In genomic region chr3:60269377-60269776, GRCh38 we compare ENCODE assay signal across 26 cellular contexts.
"Had no signal": no experiment of that assay in that cellular context is flagged by ENCODE, and none has a peak within 500 bp of the region (broad histone marks: within the 10 kb centered on the region; RNA-seq: fewer than 3 reads in every experiment).

No MANE protein-coding gene starts in this region.

- ATAC-seq: left ventricle myocardium superior, WTC11 had no signal

- H3K27ac Mint-ChIP-seq: activated CD4-positive, alpha-beta memory T cell treated with anti-CD3 and anti-CD28 coated beads, Interleukin-2, amount 10 ng/mL, durations not matched to agents 7 days and 5 days; activated CD4-positive, alpha-beta T cell treated with anti-CD3 and anti-CD28 coated beads, Interleukin-2, amount 10 ng/mL, durations not matched to agents 7 days and 5 days; activated naive CD4-positive, alpha-beta T cell treated with anti-CD3 and anti-CD28 coated beads, Interleukin-2, amount 10 ng/mL, durations not matched to agents 7 days and 5 days; activated naive CD8-positive, alpha-beta T cell treated with anti-CD3 and anti-CD28 coated beads, Interleukin-2, amount 10 ng/mL, durations not matched to agents 7 days and 5 days; activated T-cell treated with anti-CD3 and anti-CD28 coated beads, Interleukin-2, amount 50 U/mL, for 24 hours; nephron progenitor cell; T-helper 1 cell treated with Interleukin-12 subunit alpha and Interleukin-12 subunit beta and Interleukin-4 antibody, amounts not matched to agents 30 μg/mL and 1 μg/mL, for 36 hours; WTC11 had no signal

- H3K27me3 Mint-ChIP-seq: activated CD4-positive, alpha-beta memory T cell treated with anti-CD3 and anti-CD28 coated beads, Interleukin-2, amount 10 ng/mL, durations not matched to agents 7 days and 5 days; activated CD4-positive, alpha-beta T cell treated with anti-CD3 and anti-CD28 coated beads, Interleukin-2, amount 10 ng/mL, durations not matched to agents 7 days and 5 days; activated naive CD4-positive, alpha-beta T cell treated with anti-CD3 and anti-CD28 coated beads, Interleukin-2, amount 10 ng/mL, durations not matched to agents 7 days and 5 days; activated naive CD8-positive, alpha-beta T cell treated with anti-CD3 and anti-CD28 coated beads, Interleukin-2, amount 10 ng/mL, durations not matched to agents 7 days and 5 days; activated T-cell treated with anti-CD3 and anti-CD28 coated beads, Interleukin-2, amount 50 U/mL, for 24 hours; central memory CD8-positive, alpha-beta T cell; naive B cell had no signal

- H3K9me3 ChIP-seq: esophagus muscularis mucosa, neutrophil, right atrium auricular region, spleen, tibial nerve had no signal

- DNase-seq: activated CD4-positive, alpha-beta memory T cell treated with anti-CD3 and anti-CD28 coated beads, Interleukin-2, amount 10 ng/mL, durations not matched to agents 7 days and 5 days; activated CD4-positive, alpha-beta T cell treated with anti-CD3 and anti-CD28 coated beads for 1 hour; activated CD4-positive, alpha-beta T cell treated with anti-CD3 and anti-CD28 coated beads, Interleukin-2, amount 10 ng/mL, durations not matched to agents 7 days and 5 days; activated CD8-positive, alpha-beta memory T cell treated with anti-CD3 and anti-CD28 coated beads, Interleukin-2, amount 50 U/mL, for 48 hours; activated gamma-delta T cell; activated naive CD4-positive, alpha-beta T cell treated with anti-CD3 and anti-CD28 coated beads, Interleukin-2, amount 10 ng/mL, durations not matched to agents 7 days and 5 days; activated naive CD8-positive, alpha-beta T cell treated with anti-CD3 and anti-CD28 coated beads, Interleukin-2, amount 10 ng/mL, durations not matched to agents 7 days and 5 days; activated T-cell treated with anti-CD3 and anti-CD28 coated beads, Interleukin-2, amount 50 U/mL, for 24 hours; amniotic stem cell; dermis blood vessel endothelial cell; effector CD4-positive, alpha-beta T cell; islet precursor cell; left ventricle myocardium superior; naive B cell; nephron progenitor cell; spleen; stimulated activated naive CD4-positive, alpha-beta T cell treated with Interleukin-2 at 50 U/mL for 16 hours; T1000 had no signal

- H3K36me3 ChIP-seq: esophagus muscularis mucosa, neutrophil, right atrium auricular region, spleen, tibial nerve had no signal

- H3K36me3 Mint-ChIP-seq: activated naive CD8-positive, alpha-beta T cell treated with anti-CD3 and anti-CD28 coated beads, Interleukin-2, amount 10 ng/mL, durations not matched to agents 7 days and 5 days; naive B cell had no signal

- H3K4me3 ChIP-seq: esophagus muscularis mucosa, right atrium auricular region, spleen, tibial nerve had no signal

- H3K27me3 ChIP-seq: esophagus muscularis mucosa, neutrophil, right atrium auricular region, spleen, tibial nerve had no signal

- H3K4me3 Mint-ChIP-seq: activated CD4-positive, alpha-beta memory T cell treated with anti-CD3 and anti-CD28 coated beads, Interleukin-2, amount 10 ng/mL, durations not matched to agents 7 days and 5 days; activated CD4-positive, alpha-beta T cell treated with anti-CD3 and anti-CD28 coated beads, Interleukin-2, amount 10 ng/mL, durations not matched to agents 7 days and 5 days; activated naive CD4-positive, alpha-beta T cell treated with anti-CD3 and anti-CD28 coated beads, Interleukin-2, amount 10 ng/mL, durations not matched to agents 7 days and 5 days; activated naive CD8-positive, alpha-beta T cell treated with anti-CD3 and anti-CD28 coated beads, Interleukin-2, amount 10 ng/mL, durations not matched to agents 7 days and 5 days; activated T-cell treated with anti-CD3 and anti-CD28 coated beads, Interleukin-2, amount 50 U/mL, for 24 hours; central memory CD8-positive, alpha-beta T cell; naive B cell; nephron progenitor cell; T-helper 1 cell treated with Interleukin-12 subunit alpha and Interleukin-12 subunit beta and Interleukin-4 antibody, amounts not matched to agents 30 μg/mL and 1 μg/mL, for 36 hours; WTC11 had no signal

- H3K27ac ChIP-seq: esophagus muscularis mucosa, neutrophil, parathyroid adenoma, right atrium auricular region, spleen, tibial nerve had no signal

- H3K4me1 Mint-ChIP-seq: activated CD4-positive, alpha-beta memory T cell treated with anti-CD3 and anti-CD28 coated beads, Interleukin-2, amount 10 ng/mL, durations not matched to agents 7 days and 5 days; activated CD4-positive, alpha-beta T cell treated with anti-CD3 and anti-CD28 coated beads, Interleukin-2, amount 10 ng/mL, durations not matched to agents 7 days and 5 days; activated naive CD4-positive, alpha-beta T cell treated with anti-CD3 and anti-CD28 coated beads, Interleukin-2, amount 10 ng/mL, durations not matched to agents 7 days and 5 days; activated naive CD8-positive, alpha-beta T cell treated with anti-CD3 and anti-CD28 coated beads, Interleukin-2, amount 10 ng/mL, durations not matched to agents 7 days and 5 days; central memory CD8-positive, alpha-beta T cell; WTC11 had no signal
